27 cellular contexts compared by ENCODE assay signal in genomic region chr4:185139736-185140135, GRCh38.
"Had no signal": no experiment of that assay in that cellular context is flagged by ENCODE, and none has a peak within 500 bp of the region (broad histone marks: within the 10 kb centered on the region; RNA-seq: fewer than 3 reads in every experiment).

No MANE protein-coding gene starts in this region.

- H3K36me3 ChIP-seq: colonic mucosa, esophagus squamous epithelium, neutrophil, pancreas, right lobe of liver, vagina had no signal

- H3K27me3 ChIP-seq: colonic mucosa, dorsolateral prefrontal cortex, esophagus squamous epithelium, pancreas, right lobe of liver, testis, vagina had no signal

- DNase-seq: activated CD4-positive, alpha-beta T cell treated with anti-CD3 and anti-CD28 coated beads, Interleukin-2, amount 50 U/mL, for 4 hours; activated CD8-positive, alpha-beta memory T cell treated with anti-CD3 and anti-CD28 coated beads for 24 hours; activated CD8-positive, alpha-beta memory T cell treated with anti-CD3 and anti-CD28 coated beads, Interleukin-2, amount 50 U/mL, for 4 hours; activated T-cell treated with anti-CD3 and anti-CD28 coated beads, Interleukin-2, amount 50 U/mL, for 24 hours; aorta; colonic mucosa; dorsolateral prefrontal cortex; effector memory CD8-positive, alpha-beta T cell; esophagus squamous epithelium; kidney; midbrain; pancreas; right lobe of liver; stimulated activated CD4-positive, alpha-beta T cell treated with anti-CD3 and anti-CD28 coated beads, Interleukin-2, amount 100 ng/mL, for 48 hours; stimulated activated CD8-positive, alpha-beta memory T cell treated with anti-CD3 and anti-CD28 coated beads, Interleukin-4, amount 100 ng/mL, for 48 hours; stimulated activated naive B cell treated with anti-CD40 and anti-IgM and Interleukin-4, amounts not matched to agents 10 μg/mL and 1 μg/mL and 100 μg/mL, for 72 hours; T-helper 1 cell; T-helper 9 cell; testis; trophoblast cell had no signal

- H3K9me3 ChIP-seq: colonic mucosa, esophagus squamous epithelium, neutrophil, pancreas, right lobe of liver, testis, vagina had no signal

- H3K27ac ChIP-seq: colonic mucosa, dorsolateral prefrontal cortex, esophagus squamous epithelium, neutrophil, pancreas, right lobe of liver, testis, vagina had no signal

- H3K4me1 ChIP-seq: colonic mucosa had no signal

- H3K4me3 ChIP-seq: colonic mucosa, dorsolateral prefrontal cortex, esophagus squamous epithelium, pancreas, right lobe of liver, smooth muscle cell, testis, vagina had no signal

- ATAC-seq: activated naive CD4-positive, alpha-beta T cell treated with anti-CD3 and anti-CD28 coated beads, Interleukin-2, amount 50 U/mL, for 72 hours; activated T-helper 17 cell treated with anti-CD3 and anti-CD28 coated beads, Interleukin-2, amount 50 U/mL, for 72 hours; effector memory CD8-positive, alpha-beta T cell; left lobe of liver; pancreas; right lobe of liver; stimulated activated naive B cell treated with anti-CD40 and anti-IgM and Interleukin-4, amounts not matched to agents 10 μg/mL and 1 μg/mL and 100 μg/mL, for 72 hours; WTC11 had no signal
